ENCODE assay signal across 1 cellular context in the genomic region with DNA sequence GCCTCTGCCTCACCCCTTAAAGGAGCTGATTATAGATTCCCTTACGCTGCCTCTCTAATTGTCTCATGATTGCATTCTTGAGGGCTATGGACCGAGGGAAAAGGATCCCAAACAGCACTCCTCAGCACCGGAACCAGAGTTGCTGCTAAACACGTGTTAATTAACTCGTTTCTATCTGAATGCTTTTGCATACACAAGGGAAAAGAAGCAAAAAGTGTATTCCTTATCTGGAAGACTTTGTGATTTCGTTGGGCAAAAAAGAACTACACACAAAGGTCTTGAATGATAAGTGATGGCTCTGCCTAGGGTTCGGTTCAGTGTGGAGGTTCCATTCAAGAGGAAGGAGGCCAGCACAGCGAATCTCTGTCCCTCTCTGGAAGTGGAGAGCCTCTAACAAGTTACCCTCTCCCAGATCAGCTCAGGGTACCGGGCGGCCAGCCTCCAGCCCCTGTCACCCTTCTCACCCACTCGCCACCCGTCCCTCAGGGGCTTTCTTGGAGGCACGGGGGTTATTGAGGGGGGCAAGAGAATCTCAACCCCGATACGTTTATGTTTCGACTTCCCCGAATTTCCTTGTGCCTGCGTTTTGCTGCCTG.
A peak's percentile ranks its signal among the peaks of the same experiment; 100 is the strongest.
TF ChIP-seq lines count a peak whose summit lies in the region.

No MANE protein-coding gene starts in this region.

TF ChIP-seq in HepG2, 621 proteins besides CTCF, POLR2A, EP300 and RAD21 (continued from another document and continues in another):
- TF ChIP-seq, protein P1, sequence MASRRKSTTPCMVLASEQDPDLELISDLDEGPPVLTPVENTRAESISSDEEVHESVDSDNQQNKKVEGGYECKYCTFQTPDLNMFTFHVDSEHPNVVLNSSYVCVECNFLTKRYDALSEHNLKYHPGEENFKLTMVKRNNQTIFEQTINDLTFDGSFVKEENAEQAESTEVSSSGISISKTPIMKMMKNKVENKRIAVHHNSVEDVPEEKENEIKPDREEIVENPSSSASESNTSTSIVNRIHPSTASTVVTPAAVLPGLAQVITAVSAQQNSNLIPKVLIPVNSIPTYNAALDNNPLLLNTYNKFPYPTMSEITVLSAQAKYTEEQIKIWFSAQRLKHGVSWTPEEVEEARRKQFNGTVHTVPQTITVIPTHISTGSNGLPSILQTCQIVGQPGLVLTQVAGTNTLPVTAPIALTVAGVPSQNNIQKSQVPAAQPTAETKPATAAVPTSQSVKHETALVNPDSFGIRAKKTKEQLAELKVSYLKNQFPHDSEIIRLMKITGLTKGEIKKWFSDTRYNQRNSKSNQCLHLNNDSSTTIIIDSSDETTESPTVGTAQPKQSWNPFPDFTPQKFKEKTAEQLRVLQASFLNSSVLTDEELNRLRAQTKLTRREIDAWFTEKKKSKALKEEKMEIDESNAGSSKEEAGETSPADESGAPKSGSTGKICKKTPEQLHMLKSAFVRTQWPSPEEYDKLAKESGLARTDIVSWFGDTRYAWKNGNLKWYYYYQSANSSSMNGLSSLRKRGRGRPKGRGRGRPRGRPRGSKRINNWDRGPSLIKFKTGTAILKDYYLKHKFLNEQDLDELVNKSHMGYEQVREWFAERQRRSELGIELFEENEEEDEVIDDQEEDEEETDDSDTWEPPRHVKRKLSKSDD (CRISPR knock-in tag; IDR thresholded peaks at IDR 0.05; ENCODE audit: low read depth) = 0 out of 2 replicates have a peak, but pooled peaks have one; percentile 35
- peak; percentile 2; the same call in 1 of the 2 replicates for TF ChIP-seq ZNF607 (CRISPR knock-in tag; IDR thresholded peaks at IDR 0.05; ENCODE audit: borderline replicate concordance)
- no peak for TF ChIP-seq SOX5 (CRISPR knock-in tag; IDR thresholded peaks at IDR 0.05; ENCODE audit: borderline replicate concordance)
- TF ChIP-seq ZNF589 (CRISPR knock-in tag; conservative IDR thresholded peaks at IDR 0.05) = 0 out of 2 replicates have a peak, but pooled peaks have one; percentile 7
- no peak for TF ChIP-seq PAX8 (CRISPR knock-in tag; IDR thresholded peaks at IDR 0.05; ENCODE audit: borderline replicate concordance)
- TF ChIP-seq ZNF124 (CRISPR knock-in tag; IDR thresholded peaks at IDR 0.05) = no peak
- no peak for TF ChIP-seq ZIK1 (CRISPR knock-in tag; IDR thresholded peaks at IDR 0.05; ENCODE audit: borderline replicate concordance, low read depth)
- TF ChIP-seq, protein P2, sequence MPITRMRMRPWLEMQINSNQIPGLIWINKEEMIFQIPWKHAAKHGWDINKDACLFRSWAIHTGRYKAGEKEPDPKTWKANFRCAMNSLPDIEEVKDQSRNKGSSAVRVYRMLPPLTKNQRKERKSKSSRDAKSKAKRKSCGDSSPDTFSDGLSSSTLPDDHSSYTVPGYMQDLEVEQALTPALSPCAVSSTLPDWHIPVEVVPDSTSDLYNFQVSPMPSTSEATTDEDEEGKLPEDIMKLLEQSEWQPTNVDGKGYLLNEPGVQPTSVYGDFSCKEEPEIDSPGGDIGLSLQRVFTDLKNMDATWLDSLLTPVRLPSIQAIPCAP (CRISPR knock-in tag; IDR thresholded peaks at IDR 0.05; ENCODE audit: low read depth) = no peak
- TF ChIP-seq, protein P3, sequence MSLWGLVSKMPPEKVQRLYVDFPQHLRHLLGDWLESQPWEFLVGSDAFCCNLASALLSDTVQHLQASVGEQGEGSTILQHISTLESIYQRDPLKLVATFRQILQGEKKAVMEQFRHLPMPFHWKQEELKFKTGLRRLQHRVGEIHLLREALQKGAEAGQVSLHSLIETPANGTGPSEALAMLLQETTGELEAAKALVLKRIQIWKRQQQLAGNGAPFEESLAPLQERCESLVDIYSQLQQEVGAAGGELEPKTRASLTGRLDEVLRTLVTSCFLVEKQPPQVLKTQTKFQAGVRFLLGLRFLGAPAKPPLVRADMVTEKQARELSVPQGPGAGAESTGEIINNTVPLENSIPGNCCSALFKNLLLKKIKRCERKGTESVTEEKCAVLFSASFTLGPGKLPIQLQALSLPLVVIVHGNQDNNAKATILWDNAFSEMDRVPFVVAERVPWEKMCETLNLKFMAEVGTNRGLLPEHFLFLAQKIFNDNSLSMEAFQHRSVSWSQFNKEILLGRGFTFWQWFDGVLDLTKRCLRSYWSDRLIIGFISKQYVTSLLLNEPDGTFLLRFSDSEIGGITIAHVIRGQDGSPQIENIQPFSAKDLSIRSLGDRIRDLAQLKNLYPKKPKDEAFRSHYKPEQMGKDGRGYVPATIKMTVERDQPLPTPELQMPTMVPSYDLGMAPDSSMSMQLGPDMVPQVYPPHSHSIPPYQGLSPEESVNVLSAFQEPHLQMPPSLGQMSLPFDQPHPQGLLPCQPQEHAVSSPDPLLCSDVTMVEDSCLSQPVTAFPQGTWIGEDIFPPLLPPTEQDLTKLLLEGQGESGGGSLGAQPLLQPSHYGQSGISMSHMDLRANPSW (CRISPR knock-in tag; IDR thresholded peaks at IDR 0.05; ENCODE audit: borderline replicate concordance) = no peak
- no peak for TF ChIP-seq TBL1XR1 (IDR thresholded peaks at IDR 0.05; ENCODE audit: borderline replicate concordance, low read length, partially characterized antibody)
- no peak for TF ChIP-seq TCF7 (IDR thresholded peaks at IDR 0.05; ENCODE audit: low read depth)
- TF ChIP-seq PTBP1 (IDR thresholded peaks at IDR 0.05; ENCODE audit: low read depth, low read length, poor library complexity, severe bottlenecking) = no peak
- TF ChIP-seq, protein P4, sequence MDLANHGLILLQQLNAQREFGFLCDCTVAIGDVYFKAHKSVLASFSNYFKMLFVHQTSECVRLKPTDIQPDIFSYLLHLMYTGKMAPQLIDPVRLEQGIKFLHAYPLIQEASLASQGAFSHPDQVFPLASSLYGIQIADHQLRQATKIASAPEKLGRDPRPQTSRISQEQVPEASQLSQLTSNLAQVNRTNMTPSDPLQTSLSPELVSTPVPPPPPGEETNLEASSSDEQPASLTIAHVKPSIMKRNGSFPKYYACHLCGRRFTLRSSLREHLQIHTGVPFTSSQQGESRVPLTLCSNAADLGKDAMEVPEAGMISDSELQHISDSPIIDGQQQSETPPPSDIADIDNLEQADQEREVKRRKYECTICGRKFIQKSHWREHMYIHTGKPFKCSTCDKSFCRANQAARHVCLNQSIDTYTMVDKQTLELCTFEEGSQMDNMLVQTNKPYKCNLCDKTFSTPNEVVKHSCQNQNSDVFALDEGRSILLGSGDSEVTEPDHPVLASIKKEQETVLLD (CRISPR knock-in tag; IDR thresholded peaks at IDR 0.05; ENCODE audit: low read depth) = no peak
- no peak for TF ChIP-seq NONO (IDR thresholded peaks at IDR 0.05)
- TF ChIP-seq NONO (CRISPR knock-in tag; conservative IDR thresholded peaks at IDR 0.05) = no peak
- no peak for TF ChIP-seq ZFP36L1 (CRISPR knock-in tag; IDR thresholded peaks at IDR 0.05)
- no peak for TF ChIP-seq ZSCAN31 (CRISPR knock-in tag; IDR thresholded peaks at IDR 0.05; ENCODE audit: low read depth)
- TF ChIP-seq HMG20A (CRISPR knock-in tag; IDR thresholded peaks at IDR 0.05; ENCODE audit: borderline replicate concordance) = no peak
- TF ChIP-seq RXRB (CRISPR knock-in tag; IDR thresholded peaks at IDR 0.05; ENCODE audit: borderline replicate concordance) = no peak
- TF ChIP-seq KMT2B (CRISPR knock-in tag; IDR thresholded peaks at IDR 0.05) = no peak
- no peak for TF ChIP-seq NCOR1 (IDR thresholded peaks at IDR 0.05; ENCODE audit: borderline replicate concordance, low read length)
- TF ChIP-seq, protein P5, sequence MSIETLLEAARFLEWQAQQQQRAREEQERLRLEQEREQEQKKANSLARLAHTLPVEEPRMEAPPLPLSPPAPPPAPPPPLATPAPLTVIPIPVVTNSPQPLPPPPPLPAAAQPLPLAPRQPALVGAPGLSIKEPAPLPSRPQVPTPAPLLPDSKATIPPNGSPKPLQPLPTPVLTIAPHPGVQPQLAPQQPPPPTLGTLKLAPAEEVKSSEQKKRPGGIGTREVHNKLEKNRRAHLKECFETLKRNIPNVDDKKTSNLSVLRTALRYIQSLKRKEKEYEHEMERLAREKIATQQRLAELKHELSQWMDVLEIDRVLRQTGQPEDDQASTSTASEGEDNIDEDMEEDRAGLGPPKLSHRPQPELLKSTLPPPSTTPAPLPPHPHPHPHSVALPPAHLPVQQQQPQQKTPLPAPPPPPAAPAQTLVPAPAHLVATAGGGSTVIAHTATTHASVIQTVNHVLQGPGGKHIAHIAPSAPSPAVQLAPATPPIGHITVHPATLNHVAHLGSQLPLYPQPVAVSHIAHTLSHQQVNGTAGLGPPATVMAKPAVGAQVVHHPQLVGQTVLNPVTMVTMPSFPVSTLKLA (IDR thresholded peaks at IDR 0.05) = peak; percentile 34
- TF ChIP-seq ZNF335 (CRISPR knock-in tag; IDR thresholded peaks at IDR 0.05) = no peak
- TF ChIP-seq HDAC1 (CRISPR knock-in tag; IDR thresholded peaks at IDR 0.05) = no peak; the same call in 1 of the 2 replicates
- TF ChIP-seq, protein P6, sequence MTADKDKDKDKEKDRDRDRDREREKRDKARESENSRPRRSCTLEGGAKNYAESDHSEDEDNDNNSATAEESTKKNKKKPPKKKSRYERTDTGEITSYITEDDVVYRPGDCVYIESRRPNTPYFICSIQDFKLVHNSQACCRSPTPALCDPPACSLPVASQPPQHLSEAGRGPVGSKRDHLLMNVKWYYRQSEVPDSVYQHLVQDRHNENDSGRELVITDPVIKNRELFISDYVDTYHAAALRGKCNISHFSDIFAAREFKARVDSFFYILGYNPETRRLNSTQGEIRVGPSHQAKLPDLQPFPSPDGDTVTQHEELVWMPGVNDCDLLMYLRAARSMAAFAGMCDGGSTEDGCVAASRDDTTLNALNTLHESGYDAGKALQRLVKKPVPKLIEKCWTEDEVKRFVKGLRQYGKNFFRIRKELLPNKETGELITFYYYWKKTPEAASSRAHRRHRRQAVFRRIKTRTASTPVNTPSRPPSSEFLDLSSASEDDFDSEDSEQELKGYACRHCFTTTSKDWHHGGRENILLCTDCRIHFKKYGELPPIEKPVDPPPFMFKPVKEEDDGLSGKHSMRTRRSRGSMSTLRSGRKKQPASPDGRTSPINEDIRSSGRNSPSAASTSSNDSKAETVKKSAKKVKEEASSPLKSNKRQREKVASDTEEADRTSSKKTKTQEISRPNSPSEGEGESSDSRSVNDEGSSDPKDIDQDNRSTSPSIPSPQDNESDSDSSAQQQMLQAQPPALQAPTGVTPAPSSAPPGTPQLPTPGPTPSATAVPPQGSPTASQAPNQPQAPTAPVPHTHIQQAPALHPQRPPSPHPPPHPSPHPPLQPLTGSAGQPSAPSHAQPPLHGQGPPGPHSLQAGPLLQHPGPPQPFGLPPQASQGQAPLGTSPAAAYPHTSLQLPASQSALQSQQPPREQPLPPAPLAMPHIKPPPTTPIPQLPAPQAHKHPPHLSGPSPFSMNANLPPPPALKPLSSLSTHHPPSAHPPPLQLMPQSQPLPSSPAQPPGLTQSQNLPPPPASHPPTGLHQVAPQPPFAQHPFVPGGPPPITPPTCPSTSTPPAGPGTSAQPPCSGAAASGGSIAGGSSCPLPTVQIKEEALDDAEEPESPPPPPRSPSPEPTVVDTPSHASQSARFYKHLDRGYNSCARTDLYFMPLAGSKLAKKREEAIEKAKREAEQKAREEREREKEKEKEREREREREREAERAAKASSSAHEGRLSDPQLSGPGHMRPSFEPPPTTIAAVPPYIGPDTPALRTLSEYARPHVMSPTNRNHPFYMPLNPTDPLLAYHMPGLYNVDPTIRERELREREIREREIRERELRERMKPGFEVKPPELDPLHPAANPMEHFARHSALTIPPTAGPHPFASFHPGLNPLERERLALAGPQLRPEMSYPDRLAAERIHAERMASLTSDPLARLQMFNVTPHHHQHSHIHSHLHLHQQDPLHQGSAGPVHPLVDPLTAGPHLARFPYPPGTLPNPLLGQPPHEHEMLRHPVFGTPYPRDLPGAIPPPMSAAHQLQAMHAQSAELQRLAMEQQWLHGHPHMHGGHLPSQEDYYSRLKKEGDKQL (CRISPR knock-in tag; IDR thresholded peaks at IDR 0.05; ENCODE audit: low read depth) = no peak
- TF ChIP-seq, protein P7, sequence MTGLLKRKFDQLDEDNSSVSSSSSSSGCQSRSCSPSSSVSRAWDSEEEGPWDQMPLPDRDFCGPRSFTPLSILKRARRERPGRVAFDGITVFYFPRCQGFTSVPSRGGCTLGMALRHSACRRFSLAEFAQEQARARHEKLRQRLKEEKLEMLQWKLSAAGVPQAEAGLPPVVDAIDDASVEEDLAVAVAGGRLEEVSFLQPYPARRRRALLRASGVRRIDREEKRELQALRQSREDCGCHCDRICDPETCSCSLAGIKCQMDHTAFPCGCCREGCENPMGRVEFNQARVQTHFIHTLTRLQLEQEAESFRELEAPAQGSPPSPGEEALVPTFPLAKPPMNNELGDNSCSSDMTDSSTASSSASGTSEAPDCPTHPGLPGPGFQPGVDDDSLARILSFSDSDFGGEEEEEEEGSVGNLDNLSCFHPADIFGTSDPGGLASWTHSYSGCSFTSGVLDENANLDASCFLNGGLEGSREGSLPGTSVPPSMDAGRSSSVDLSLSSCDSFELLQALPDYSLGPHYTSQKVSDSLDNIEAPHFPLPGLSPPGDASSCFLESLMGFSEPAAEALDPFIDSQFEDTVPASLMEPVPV (CRISPR knock-in tag; IDR thresholded peaks at IDR 0.05) = no peak
- TF ChIP-seq, protein P8, sequence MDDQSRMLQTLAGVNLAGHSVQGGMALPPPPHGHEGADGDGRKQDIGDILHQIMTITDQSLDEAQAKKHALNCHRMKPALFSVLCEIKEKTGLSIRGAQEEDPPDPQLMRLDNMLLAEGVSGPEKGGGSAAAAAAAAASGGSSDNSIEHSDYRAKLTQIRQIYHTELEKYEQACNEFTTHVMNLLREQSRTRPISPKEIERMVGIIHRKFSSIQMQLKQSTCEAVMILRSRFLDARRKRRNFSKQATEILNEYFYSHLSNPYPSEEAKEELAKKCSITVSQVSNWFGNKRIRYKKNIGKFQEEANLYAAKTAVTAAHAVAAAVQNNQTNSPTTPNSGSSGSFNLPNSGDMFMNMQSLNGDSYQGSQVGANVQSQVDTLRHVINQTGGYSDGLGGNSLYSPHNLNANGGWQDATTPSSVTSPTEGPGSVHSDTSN (CRISPR knock-in tag; IDR thresholded peaks at IDR 0.05; ENCODE audit: borderline replicate concordance) = no peak
- TF ChIP-seq ZNF703 (CRISPR knock-in tag; IDR thresholded peaks at IDR 0.05; ENCODE audit: borderline replicate concordance) = no peak
- no peak for TF ChIP-seq DR1 (CRISPR knock-in tag; IDR thresholded peaks at IDR 0.05)
- TF ChIP-seq, protein P9, sequence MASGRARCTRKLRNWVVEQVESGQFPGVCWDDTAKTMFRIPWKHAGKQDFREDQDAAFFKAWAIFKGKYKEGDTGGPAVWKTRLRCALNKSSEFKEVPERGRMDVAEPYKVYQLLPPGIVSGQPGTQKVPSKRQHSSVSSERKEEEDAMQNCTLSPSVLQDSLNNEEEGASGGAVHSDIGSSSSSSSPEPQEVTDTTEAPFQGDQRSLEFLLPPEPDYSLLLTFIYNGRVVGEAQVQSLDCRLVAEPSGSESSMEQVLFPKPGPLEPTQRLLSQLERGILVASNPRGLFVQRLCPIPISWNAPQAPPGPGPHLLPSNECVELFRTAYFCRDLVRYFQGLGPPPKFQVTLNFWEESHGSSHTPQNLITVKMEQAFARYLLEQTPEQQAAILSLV (CRISPR knock-in tag; IDR thresholded peaks at IDR 0.05; ENCODE audit: borderline replicate concordance) = no peak
- no peak for TF ChIP-seq NR2C2 (CRISPR knock-in tag; IDR thresholded peaks at IDR 0.05; ENCODE audit: borderline replicate concordance)
- TF ChIP-seq, protein P10, sequence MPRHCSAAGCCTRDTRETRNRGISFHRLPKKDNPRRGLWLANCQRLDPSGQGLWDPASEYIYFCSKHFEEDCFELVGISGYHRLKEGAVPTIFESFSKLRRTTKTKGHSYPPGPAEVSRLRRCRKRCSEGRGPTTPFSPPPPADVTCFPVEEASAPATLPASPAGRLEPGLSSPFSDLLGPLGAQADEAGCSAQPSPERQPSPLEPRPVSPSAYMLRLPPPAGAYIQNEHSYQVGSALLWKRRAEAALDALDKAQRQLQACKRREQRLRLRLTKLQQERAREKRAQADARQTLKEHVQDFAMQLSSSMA (CRISPR knock-in tag; IDR thresholded peaks at IDR 0.05) = no peak
- no peak for TF ChIP-seq NCOA1 (CRISPR knock-in tag; IDR thresholded peaks at IDR 0.05)
- no peak for TF ChIP-seq HDAC6 (IDR thresholded peaks at IDR 0.05; ENCODE audit: low read depth, low read length)
- TF ChIP-seq, protein P11, sequence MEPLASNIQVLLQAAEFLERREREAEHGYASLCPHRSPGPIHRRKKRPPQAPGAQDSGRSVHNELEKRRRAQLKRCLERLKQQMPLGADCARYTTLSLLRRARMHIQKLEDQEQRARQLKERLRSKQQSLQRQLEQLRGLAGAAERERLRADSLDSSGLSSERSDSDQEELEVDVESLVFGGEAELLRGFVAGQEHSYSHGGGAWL (CRISPR knock-in tag; IDR thresholded peaks at IDR 0.05) = no peak
